ENCODE assay signal across 8 cellular contexts in genomic region chr18:12391487-12392136, GRCh38. TPM values are rescaled to one million over a fixed set of nuclear protein-coding genes. Genes with fewer than 3 reads are reported as not detected.
DNase-seq lines count a peak whose midpoint lies in the region; ATAC-seq and TF ChIP-seq lines count a peak whose summit lies in the region.

No MANE protein-coding gene starts in this region.

- ATAC-seq in GM21423 (IDR thresholded peaks at IDR 0.05; ENCODE audit: unreplicated experiment) (peak; percentile 71), HG03039 (IDR thresholded peaks at IDR 0.05; ENCODE audit: unreplicated experiment) (no peak)

- H3K27me3 Mint-ChIP-seq in Calu3 (ENCODE audit: unreplicated experiment), result no peaks in the 10 kb centered on the region

- BruUV-seq in Calu3 (replicated peaks; lab: Mats Ljungman, UMichigan), result no TSS peak

- H3K4me1 Mint-ChIP-seq in Calu3 (ENCODE audit: low read depth, unreplicated experiment), result peaks cover 22% of the 10 kb centered on the region

- intact Hi-C loops in Calu3 (cut with micrococcal nuclease; ENCODE audit: unreplicated experiment), result loop anchor here (1.0 to 5.0 kb wide), 6 partner anchors 32 to 543 kb away; partner anchors contain the start of genes CEP76 and SPIRE1

- no peak overlapping the region for H3K27ac Mint-ChIP-seq in Calu3 (ENCODE audit: unreplicated experiment)

- TF ChIP-seq CTCF in Calu3 (IDR thresholded peaks at IDR 0.05; ENCODE audit: unreplicated experiment), result peak; percentile 83

- no peaks in the 10 kb centered on the region for H3K9me3 Mint-ChIP-seq in Calu3 (ENCODE audit: low read depth, unreplicated experiment)

- H3K36me3 Mint-ChIP-seq in Calu3 (ENCODE audit: insufficient read depth, unreplicated experiment), result peaks cover 7% of the 10 kb centered on the region

- H3K4me3 Mint-ChIP-seq in Calu3 (ENCODE audit: low read depth, unreplicated experiment), result no peak overlapping the region

- DNase-seq in Calu3 (peak; percentile 71), NAMALWA (ENCODE audit: low spot score) (peak; percentile 78), UCSD-AML1 (lab: John Stamatoyannopoulos, UW; ENCODE audit: unreplicated experiment) (peak; percentile 37), cerebellar cortex (ENCODE audit: low spot score) (peak; percentile 79), kidney glomerular epithelial cell (lab: John Stamatoyannopoulos, UW) (peak; percentile 37)
- peak; percentile 30 to 37 for DNase-seq in stimulated activated CD4-positive, alpha-beta T cell treated with anti-CD3 and anti-CD28 coated beads, Interleukin-4, amount 100 ng/mL, for 4 hours

- CTCF ChIA-PET in Calu3 (lab: Charles Lee), result interaction anchor here (0.6 to 2.3 kb wide), 3 partner anchors 14 to 324 kb away, joined by 3 to 10 read pairs (median 3); no protein-coding TSS in a partner anchor

RNA-seq across cellular contexts. Expression of gene AFG3L2, which starts 14.6 kb away (rescaled TPM):
- total RNA-seq in Calu3 (2022), result 55.1 and 59.2 TPM in 2 replicates

RNA-seq across cellular contexts. Expression of gene PRELID3A, which starts 16.1 kb away (rescaled TPM):
- total RNA-seq in Calu3 (2022), result 5.8 and 6.8 TPM in 2 replicates
